ENCODE assay signal across 33 cellular contexts in genomic region chr2:175741164-175741563, GRCh38.
"Had no signal": no experiment of that assay in that cellular context is flagged by ENCODE, and none has a peak within 500 bp of the region (broad histone marks: within the 10 kb centered on the region; RNA-seq: fewer than 3 reads in every experiment).

No MANE protein-coding gene starts in this region.

- H3K36me3 ChIP-seq: adrenal gland, ascending aorta, brain microvascular endothelial cell, breast epithelium, cardiac muscle cell had no signal

- H3K27me3 ChIP-seq: adrenal gland, ascending aorta, body of pancreas, brain microvascular endothelial cell, breast epithelium, cardiac muscle cell had no signal

- ATAC-seq: activated naive CD4-positive, alpha-beta T cell treated with anti-CD3 and anti-CD28 coated beads, Interleukin-2, amount 50 U/mL, for 72 hours; activated naive CD8-positive, alpha-beta T cell treated with anti-CD3 and anti-CD28 coated beads, Interleukin-2, amount 50 U/mL, for 24 hours; activated T-cell treated with anti-CD3 and anti-CD28 coated beads, Interleukin-2, amount 50 U/mL, for 4 hours; activated T-cell treated with anti-CD3 and anti-CD28 coated beads, Interleukin-2, amount 50 U/mL, for 72 hours; activated T-helper 17 cell treated with anti-CD3 and anti-CD28 coated beads, Interleukin-2, amount 50 U/mL, for 72 hours; body of pancreas had no signal

- H3K27ac ChIP-seq: adrenal gland, ascending aorta, body of pancreas, brain microvascular endothelial cell, breast epithelium, cardiac muscle cell had no signal

- FAIRE-seq: astrocyte, bronchial epithelial cell had no signal

- H3K9me3 ChIP-seq: adrenal gland, ascending aorta, body of pancreas, breast epithelium had no signal

- DNase-seq: activated effector memory CD4-positive, alpha-beta T cell treated with anti-CD3 and anti-CD28 coated beads, Interleukin-2, amount 50 U/mL, for 16 hours; activated effector memory CD4-positive, alpha-beta T cell treated with Interleukin-2 at 50 U/mL for 16 hours; activated gamma-delta T cell; activated gamma-delta T cell treated with Interleukin-2 at 50 U/mL for 16 hours; activated naive CD4-positive, alpha-beta T cell; activated naive CD4-positive, alpha-beta T cell treated with anti-CD3 and anti-CD28 coated beads for 36 hours; activated naive CD4-positive, alpha-beta T cell treated with anti-CD3 and anti-CD28 coated beads, Interleukin-2, amount 10 ng/mL, durations not matched to agents 7 days and 5 days; activated naive CD4-positive, alpha-beta T cell treated with anti-CD3 and anti-CD28 coated beads, Interleukin-2, amount 50 U/mL, for 16 hours; activated naive CD4-positive, alpha-beta T cell treated with Interleukin-2 at 50 U/mL for 16 hours; activated naive CD8-positive, alpha-beta T cell treated with anti-CD3 and anti-CD28 coated beads for 36 hours; activated naive CD8-positive, alpha-beta T cell treated with anti-CD3 and anti-CD28 coated beads, Interleukin-2, amount 10 ng/mL, durations not matched to agents 7 days and 5 days; activated naive CD8-positive, alpha-beta T cell treated with anti-CD3 and anti-CD28 coated beads, Interleukin-2, amount 50 U/mL, for 24 hours; activated T-cell treated with anti-CD3 and anti-CD28 coated beads, Interleukin-2, amount 50 U/mL, for 24 hours; activated T-cell treated with anti-CD3 and anti-CD28 coated beads, Interleukin-2, amount 50 U/mL, for 4 hours; activated T-cell treated with anti-CD3 and anti-CD28 coated beads, Interleukin-2, amount 50 U/mL, for 48 hours; activated T-cell treated with anti-CD3 and anti-CD28 coated beads, Interleukin-2, amount 50 U/mL, for 72 hours; adrenal gland; amniotic stem cell; amygdala; anterior cingulate cortex; aorta; body of pancreas; brain microvascular endothelial cell; caudate nucleus; central memory CD4-positive, alpha-beta T cell; cerebellar nuclear complex had no signal

- H3K4me3 ChIP-seq: adrenal gland, ascending aorta, body of pancreas, breast epithelium, cardiac muscle cell had no signal

- H3K4me1 ChIP-seq: adrenal gland, ascending aorta, body of pancreas, breast epithelium had no signal
